Comparison of ENCODE assay signal across 1 cellular context in the genomic region with DNA sequence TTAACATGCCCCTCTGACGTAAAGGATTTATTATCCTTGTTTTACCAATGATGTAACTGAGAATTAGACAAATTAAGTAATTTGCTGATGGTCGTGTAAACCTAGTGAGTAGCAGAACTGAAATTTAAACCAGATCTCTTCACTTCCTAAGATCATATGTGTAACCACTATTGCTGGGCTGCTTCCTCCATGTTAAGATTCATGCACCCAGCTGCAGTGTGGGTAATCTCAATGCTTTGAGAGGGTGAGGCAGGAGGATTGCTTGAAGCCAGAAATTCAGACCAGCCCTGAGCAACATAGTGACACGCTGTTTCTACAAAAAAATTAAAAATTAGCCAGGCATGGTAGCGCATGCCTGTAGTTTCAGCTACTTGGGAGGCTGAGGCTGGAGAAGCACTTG.
TF ChIP-seq lines count a peak whose summit lies in the region.

No MANE protein-coding gene starts in this region.

TF ChIP-seq in GM12878, 131 proteins besides CTCF, POLR2A, EP300 and RAD21 (continued from another document):
- TF ChIP-seq, protein P1, sequence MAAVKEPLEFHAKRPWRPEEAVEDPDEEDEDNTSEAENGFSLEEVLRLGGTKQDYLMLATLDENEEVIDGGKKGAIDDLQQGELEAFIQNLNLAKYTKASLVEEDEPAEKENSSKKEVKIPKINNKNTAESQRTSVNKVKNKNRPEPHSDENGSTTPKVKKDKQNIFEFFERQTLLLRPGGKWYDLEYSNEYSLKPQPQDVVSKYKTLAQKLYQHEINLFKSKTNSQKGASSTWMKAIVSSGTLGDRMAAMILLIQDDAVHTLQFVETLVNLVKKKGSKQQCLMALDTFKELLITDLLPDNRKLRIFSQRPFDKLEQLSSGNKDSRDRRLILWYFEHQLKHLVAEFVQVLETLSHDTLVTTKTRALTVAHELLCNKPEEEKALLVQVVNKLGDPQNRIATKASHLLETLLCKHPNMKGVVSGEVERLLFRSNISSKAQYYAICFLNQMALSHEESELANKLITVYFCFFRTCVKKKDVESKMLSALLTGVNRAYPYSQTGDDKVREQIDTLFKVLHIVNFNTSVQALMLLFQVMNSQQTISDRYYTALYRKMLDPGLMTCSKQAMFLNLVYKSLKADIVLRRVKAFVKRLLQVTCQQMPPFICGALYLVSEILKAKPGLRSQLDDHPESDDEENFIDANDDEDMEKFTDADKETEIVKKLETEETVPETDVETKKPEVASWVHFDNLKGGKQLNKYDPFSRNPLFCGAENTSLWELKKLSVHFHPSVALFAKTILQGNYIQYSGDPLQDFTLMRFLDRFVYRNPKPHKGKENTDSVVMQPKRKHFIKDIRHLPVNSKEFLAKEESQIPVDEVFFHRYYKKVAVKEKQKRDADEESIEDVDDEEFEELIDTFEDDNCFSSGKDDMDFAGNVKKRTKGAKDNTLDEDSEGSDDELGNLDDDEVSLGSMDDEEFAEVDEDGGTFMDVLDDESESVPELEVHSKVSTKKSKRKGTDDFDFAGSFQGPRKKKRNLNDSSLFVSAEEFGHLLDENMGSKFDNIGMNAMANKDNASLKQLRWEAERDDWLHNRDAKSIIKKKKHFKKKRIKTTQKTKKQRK (IDR thresholded peaks at IDR 0.05; ENCODE audit: low read depth, low read length), result no peak
- TF ChIP-seq ZNF622 (IDR thresholded peaks at IDR 0.05), result no peak
- no peak for TF ChIP-seq CBX5 (IDR thresholded peaks at IDR 0.05; ENCODE audit: low read depth)
- no peak for TF ChIP-seq CEBPB (IDR thresholded peaks at IDR 0.05; ENCODE audit: borderline replicate concordance in 1 of 2, low read depth in 2 of 2, low read length in 2 of 2)
- no peak for TF ChIP-seq TCF3 (IDR thresholded peaks at IDR 0.05; ENCODE audit: borderline replicate concordance, insufficient read depth, low read depth, low read length)
- TF ChIP-seq, protein P2, sequence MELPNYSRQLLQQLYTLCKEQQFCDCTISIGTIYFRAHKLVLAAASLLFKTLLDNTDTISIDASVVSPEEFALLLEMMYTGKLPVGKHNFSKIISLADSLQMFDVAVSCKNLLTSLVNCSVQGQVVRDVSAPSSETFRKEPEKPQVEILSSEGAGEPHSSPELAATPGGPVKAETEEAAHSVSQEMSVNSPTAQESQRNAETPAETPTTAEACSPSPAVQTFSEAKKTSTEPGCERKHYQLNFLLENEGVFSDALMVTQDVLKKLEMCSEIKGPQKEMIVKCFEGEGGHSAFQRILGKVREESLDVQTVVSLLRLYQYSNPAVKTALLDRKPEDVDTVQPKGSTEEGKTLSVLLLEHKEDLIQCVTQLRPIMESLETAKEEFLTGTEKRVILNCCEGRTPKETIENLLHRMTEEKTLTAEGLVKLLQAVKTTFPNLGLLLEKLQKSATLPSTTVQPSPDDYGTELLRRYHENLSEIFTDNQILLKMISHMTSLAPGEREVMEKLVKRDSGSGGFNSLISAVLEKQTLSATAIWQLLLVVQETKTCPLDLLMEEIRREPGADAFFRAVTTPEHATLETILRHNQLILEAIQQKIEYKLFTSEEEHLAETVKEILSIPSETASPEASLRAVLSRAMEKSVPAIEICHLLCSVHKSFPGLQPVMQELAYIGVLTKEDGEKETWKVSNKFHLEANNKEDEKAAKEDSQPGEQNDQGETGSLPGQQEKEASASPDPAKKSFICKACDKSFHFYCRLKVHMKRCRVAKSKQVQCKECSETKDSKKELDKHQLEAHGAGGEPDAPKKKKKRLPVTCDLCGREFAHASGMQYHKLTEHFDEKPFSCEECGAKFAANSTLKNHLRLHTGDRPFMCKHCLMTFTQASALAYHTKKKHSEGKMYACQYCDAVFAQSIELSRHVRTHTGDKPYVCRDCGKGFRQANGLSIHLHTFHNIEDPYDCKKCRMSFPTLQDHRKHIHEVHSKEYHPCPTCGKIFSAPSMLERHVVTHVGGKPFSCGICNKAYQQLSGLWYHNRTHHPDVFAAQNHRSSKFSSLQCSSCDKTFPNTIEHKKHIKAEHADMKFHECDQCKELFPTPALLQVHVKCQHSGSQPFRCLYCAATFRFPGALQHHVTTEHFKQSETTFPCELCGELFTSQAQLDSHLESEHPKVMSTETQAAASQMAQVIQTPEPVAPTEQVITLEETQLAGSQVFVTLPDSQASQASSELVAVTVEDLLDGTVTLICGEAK (IDR thresholded peaks at IDR 0.05; ENCODE audit: borderline replicate concordance), result no peak
- no peak for TF ChIP-seq IKZF1 (conservative IDR thresholded peaks at IDR 0.05)
- TF ChIP-seq, protein P3, sequence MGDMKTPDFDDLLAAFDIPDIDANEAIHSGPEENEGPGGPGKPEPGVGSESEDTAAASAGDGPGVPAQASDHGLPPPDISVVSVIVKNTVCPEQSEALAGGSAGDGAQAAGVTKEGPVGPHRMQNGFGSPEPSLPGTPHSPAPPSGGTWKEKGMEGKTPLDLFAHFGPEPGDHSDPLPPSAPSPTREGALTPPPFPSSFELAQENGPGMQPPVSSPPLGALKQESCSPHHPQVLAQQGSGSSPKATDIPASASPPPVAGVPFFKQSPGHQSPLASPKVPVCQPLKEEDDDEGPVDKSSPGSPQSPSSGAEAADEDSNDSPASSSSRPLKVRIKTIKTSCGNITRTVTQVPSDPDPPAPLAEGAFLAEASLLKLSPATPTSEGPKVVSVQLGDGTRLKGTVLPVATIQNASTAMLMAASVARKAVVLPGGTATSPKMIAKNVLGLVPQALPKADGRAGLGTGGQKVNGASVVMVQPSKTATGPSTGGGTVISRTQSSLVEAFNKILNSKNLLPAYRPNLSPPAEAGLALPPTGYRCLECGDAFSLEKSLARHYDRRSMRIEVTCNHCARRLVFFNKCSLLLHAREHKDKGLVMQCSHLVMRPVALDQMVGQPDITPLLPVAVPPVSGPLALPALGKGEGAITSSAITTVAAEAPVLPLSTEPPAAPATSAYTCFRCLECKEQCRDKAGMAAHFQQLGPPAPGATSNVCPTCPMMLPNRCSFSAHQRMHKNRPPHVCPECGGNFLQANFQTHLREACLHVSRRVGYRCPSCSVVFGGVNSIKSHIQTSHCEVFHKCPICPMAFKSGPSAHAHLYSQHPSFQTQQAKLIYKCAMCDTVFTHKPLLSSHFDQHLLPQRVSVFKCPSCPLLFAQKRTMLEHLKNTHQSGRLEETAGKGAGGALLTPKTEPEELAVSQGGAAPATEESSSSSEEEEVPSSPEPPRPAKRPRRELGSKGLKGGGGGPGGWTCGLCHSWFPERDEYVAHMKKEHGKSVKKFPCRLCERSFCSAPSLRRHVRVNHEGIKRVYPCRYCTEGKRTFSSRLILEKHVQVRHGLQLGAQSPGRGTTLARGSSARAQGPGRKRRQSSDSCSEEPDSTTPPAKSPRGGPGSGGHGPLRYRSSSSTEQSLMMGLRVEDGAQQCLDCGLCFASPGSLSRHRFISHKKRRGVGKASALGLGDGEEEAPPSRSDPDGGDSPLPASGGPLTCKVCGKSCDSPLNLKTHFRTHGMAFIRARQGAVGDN (IDR thresholded peaks at IDR 0.05), result peak; percentile 59; the same call in 1 of the 2 replicates
- TF ChIP-seq BHLHE40 (IDR thresholded peaks at IDR 0.05; ENCODE audit: borderline replicate concordance in 1 of 2, low read depth in 2 of 2, low read length in 1 of 2), result no peak
- TF ChIP-seq, protein P4, sequence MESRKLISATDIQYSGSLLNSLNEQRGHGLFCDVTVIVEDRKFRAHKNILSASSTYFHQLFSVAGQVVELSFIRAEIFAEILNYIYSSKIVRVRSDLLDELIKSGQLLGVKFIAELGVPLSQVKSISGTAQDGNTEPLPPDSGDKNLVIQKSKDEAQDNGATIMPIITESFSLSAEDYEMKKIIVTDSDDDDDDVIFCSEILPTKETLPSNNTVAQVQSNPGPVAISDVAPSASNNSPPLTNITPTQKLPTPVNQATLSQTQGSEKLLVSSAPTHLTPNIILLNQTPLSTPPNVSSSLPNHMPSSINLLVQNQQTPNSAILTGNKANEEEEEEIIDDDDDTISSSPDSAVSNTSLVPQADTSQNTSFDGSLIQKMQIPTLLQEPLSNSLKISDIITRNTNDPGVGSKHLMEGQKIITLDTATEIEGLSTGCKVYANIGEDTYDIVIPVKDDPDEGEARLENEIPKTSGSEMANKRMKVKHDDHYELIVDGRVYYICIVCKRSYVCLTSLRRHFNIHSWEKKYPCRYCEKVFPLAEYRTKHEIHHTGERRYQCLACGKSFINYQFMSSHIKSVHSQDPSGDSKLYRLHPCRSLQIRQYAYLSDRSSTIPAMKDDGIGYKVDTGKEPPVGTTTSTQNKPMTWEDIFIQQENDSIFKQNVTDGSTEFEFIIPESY (IDR thresholded peaks at IDR 0.05), result no peak
- no peak for TF ChIP-seq DPF2 (IDR thresholded peaks at IDR 0.05)
- TF ChIP-seq, protein P5, sequence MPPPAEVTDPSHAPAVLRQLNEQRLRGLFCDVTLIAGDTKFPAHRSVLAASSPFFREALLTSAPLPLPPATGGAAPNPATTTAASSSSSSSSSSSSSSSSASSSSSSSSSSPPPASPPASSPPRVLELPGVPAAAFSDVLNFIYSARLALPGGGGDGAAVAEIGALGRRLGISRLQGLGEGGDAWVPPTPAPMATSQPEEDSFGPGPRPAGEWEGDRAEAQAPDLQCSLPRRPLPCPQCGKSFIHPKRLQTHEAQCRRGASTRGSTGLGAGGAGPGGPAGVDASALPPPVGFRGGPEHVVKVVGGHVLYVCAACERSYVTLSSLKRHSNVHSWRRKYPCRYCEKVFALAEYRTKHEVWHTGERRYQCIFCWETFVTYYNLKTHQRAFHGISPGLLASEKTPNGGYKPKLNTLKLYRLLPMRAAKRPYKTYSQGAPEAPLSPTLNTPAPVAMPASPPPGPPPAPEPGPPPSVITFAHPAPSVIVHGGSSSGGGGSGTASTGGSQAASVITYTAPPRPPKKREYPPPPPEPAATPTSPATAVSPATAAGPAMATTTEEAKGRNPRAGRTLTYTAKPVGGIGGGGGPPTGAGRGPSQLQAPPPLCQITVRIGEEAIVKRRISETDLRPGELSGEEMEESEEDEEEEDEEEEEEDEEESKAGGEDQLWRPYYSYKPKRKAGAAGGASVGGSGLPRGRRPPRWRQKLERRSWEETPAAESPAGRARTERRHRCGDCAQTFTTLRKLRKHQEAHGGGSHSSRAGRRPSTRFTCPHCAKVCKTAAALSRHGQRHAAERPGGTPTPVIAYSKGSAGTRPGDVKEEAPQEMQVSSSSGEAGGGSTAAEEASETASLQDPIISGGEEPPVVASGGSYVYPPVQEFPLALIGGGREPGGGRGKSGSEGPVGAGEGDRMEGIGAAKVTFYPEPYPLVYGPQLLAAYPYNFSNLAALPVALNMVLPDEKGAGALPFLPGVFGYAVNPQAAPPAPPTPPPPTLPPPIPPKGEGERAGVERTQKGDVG (CRISPR knock-in tag; IDR thresholded peaks at IDR 0.05), result no peak
- TF ChIP-seq SREBF1 (IDR thresholded peaks at IDR 0.05; ENCODE audit: low read length), result no peak
- TF ChIP-seq, protein P6, sequence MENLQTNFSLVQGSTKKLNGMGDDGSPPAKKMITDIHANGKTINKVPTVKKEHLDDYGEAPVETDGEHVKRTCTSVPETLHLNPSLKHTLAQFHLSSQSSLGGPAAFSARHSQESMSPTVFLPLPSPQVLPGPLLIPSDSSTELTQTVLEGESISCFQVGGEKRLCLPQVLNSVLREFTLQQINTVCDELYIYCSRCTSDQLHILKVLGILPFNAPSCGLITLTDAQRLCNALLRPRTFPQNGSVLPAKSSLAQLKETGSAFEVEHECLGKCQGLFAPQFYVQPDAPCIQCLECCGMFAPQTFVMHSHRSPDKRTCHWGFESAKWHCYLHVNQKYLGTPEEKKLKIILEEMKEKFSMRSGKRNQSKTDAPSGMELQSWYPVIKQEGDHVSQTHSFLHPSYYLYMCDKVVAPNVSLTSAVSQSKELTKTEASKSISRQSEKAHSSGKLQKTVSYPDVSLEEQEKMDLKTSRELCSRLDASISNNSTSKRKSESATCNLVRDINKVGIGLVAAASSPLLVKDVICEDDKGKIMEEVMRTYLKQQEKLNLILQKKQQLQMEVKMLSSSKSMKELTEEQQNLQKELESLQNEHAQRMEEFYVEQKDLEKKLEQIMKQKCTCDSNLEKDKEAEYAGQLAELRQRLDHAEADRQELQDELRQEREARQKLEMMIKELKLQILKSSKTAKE (IDR thresholded peaks at IDR 0.05; ENCODE audit: low read depth, poor library complexity, severe bottlenecking), result no peak
- TF ChIP-seq TAF1 (IDR thresholded peaks at IDR 0.05; ENCODE audit: borderline replicate concordance, low read depth, low read length), result no peak
- no peak for TF ChIP-seq KDM1A (IDR thresholded peaks at IDR 0.05; ENCODE audit: borderline replicate concordance)
- TF ChIP-seq, protein P7, sequence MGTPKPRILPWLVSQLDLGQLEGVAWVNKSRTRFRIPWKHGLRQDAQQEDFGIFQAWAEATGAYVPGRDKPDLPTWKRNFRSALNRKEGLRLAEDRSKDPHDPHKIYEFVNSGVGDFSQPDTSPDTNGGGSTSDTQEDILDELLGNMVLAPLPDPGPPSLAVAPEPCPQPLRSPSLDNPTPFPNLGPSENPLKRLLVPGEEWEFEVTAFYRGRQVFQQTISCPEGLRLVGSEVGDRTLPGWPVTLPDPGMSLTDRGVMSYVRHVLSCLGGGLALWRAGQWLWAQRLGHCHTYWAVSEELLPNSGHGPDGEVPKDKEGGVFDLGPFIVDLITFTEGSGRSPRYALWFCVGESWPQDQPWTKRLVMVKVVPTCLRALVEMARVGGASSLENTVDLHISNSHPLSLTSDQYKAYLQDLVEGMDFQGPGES (IDR thresholded peaks at IDR 0.05), result no peak
- TF ChIP-seq PAX5 (IDR thresholded peaks at IDR 0.05; ENCODE audit: borderline replicate concordance, low read depth, low read length), result no peak
- TF ChIP-seq, protein P8, sequence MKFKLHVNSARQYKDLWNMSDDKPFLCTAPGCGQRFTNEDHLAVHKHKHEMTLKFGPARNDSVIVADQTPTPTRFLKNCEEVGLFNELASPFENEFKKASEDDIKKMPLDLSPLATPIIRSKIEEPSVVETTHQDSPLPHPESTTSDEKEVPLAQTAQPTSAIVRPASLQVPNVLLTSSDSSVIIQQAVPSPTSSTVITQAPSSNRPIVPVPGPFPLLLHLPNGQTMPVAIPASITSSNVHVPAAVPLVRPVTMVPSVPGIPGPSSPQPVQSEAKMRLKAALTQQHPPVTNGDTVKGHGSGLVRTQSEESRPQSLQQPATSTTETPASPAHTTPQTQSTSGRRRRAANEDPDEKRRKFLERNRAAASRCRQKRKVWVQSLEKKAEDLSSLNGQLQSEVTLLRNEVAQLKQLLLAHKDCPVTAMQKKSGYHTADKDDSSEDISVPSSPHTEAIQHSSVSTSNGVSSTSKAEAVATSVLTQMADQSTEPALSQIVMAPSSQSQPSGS (IDR thresholded peaks at IDR 0.05; ENCODE audit: low read length), result 0 out of 2 replicates have a peak, but pooled peaks have one; percentile 21
- TF ChIP-seq SMC3 (IDR thresholded peaks at IDR 0.05; ENCODE audit: borderline replicate concordance, low read length), result no peak
- TF ChIP-seq MXI1 (IDR thresholded peaks at IDR 0.05; ENCODE audit: low read depth, low read length), result no peak
- no peak for TF ChIP-seq NFXL1 (IDR thresholded peaks at IDR 0.05; ENCODE audit: borderline replicate concordance)
- TF ChIP-seq NR2C1 (IDR thresholded peaks at IDR 0.05), result no peak
- no peak for TF ChIP-seq JUNB (IDR thresholded peaks at IDR 0.05)
- TF ChIP-seq POLR2AphosphoS2 (IDR thresholded peaks at IDR 0.05; ENCODE audit: low read depth, low read length), result no peak
- no peak for TF ChIP-seq BMI1 (IDR thresholded peaks at IDR 0.05; ENCODE audit: borderline replicate concordance)
- 0 out of 2 replicates have a peak, but pooled peaks have one; percentile 15 for TF ChIP-seq CREB1 (IDR thresholded peaks at IDR 0.05; ENCODE audit: low read depth)
- no peak for TF ChIP-seq HDAC6 (IDR thresholded peaks at IDR 0.05; ENCODE audit: unreplicated experiment)
- no peak for TF ChIP-seq SUPT20H (IDR thresholded peaks at IDR 0.05; ENCODE audit: borderline replicate concordance, control insufficient read depth, low read depth, low read length)
